Comparison of ENCODE assay signal across 8 cellular contexts in genomic region chr6:29553268-29554057, GRCh38. TPM values are rescaled to one million over a fixed set of nuclear protein-coding genes. Genes with fewer than 3 reads are reported as not detected.
A peak's percentile ranks its signal among the peaks of the same experiment; 100 is the strongest.
DNase-seq lines count a peak whose midpoint lies in the region; ATAC-seq and TF ChIP-seq lines count a peak whose summit lies in the region.
"Had no signal": no experiment of that assay in that cellular context is flagged by ENCODE, and none has a peak within 500 bp of the region (broad histone marks: within the 10 kb centered on the region; RNA-seq: fewer than 3 reads in every experiment).

No MANE protein-coding gene starts in this region.

- ATAC-seq in naive thymus-derived CD8-positive, alpha-beta T cell: peak; percentile 65 to 80
- ATAC-seq in aorta (ENCODE audit: low FRiP score): peak; percentile 82

- 20 to 26% methylated on average over 30 to 52 of the region's 83 CpGs for WGBS in esophagus squamous epithelium, 2 donors
- WGBS in aorta, 2 donors: 1% methylated on average over 83 of the region's 83 CpGs

- peaks cover 76% of the 10 kb centered on the region for H3K27me3 Mint-ChIP-seq in activated CD4-positive, alpha-beta T cell treated with anti-CD3 and anti-CD28 coated beads, Interleukin-2, amount 10 ng/mL, durations not matched to agents 7 days and 5 days
- H3K27me3 Mint-ChIP-seq in naive thymus-derived CD8-positive, alpha-beta T cell: peaks cover 37 to 77% (median 64%) of the 10 kb centered on the region in 5 donors

- H3K27me3 ChIP-seq in esophagus squamous epithelium: peaks cover 0 to 44% (median 0%) of the 10 kb centered on the region in 4 donors
- H3K27me3 ChIP-seq in aorta (ENCODE audit: control insufficient read depth in 1 of 2, insufficient read depth in 2 of 2, low read length in 1 of 2): no peaks in the 10 kb centered on the region

- no peaks in the 10 kb centered on the region for H3K36me3 ChIP-seq in esophagus squamous epithelium
- no peaks in the 10 kb centered on the region for H3K36me3 ChIP-seq in aorta (ENCODE audit: control insufficient read depth in 1 of 2, insufficient read depth in 2 of 2, low read length in 1 of 2)

- H3K27ac ChIP-seq in esophagus squamous epithelium (peak overlapping the region in 3 of 4 donors; percentile 28 to 65 (median 58)), aorta (ENCODE audit: low read depth in 1 of 2, low read length in 2 of 2) (no peak overlapping the region)

- H3K4me3 ChIP-seq in esophagus squamous epithelium: peak overlapping the region; percentile 19 to 67 (median 42)
- no peak overlapping the region for H3K4me3 ChIP-seq in aorta (ENCODE audit: low read length in 2 of 2)

- DNase-seq in HEK293T (ENCODE audit: extremely low spot score): peak; percentile 73
- peak; percentile 9 for DNase-seq in activated CD4-positive, alpha-beta T cell treated with anti-CD3 and anti-CD28 coated beads, Interleukin-2, amount 10 ng/mL, durations not matched to agents 7 days and 5 days
- DNase-seq in esophagus squamous epithelium (lab: John Stamatoyannopoulos, UW): no peak
- DNase-seq in naive thymus-derived CD8-positive, alpha-beta T cell: peak in 3 of 10 donors; percentile 9 to 16 (median 13)
- DNase-seq in aorta: peak; percentile 63 to 89
- DNase-seq in NCI-H1436 (lab: John Stamatoyannopoulos, UW): no peak
- no peak for DNase-seq in RPMI8226

- CTCF ChIA-PET in HEK293T (lab: Yijun Ruan, JAX): no interaction called here
- CTCF ChIA-PET in activated CD4-positive, alpha-beta T cell treated with anti-CD3 and anti-CD28 coated beads, Interleukin-2, amount 10 ng/mL, durations not matched to agents 7 days and 5 days (lab: Charles Lee): interaction anchor here (1.8 kb wide), 1 partner anchor 96 kb away, joined by 4 read pairs; no protein-coding TSS in a partner anchor

- intact Hi-C loops in esophagus squamous epithelium (cut with DNase I) (no loop called here), aorta (cut with DNase I) (no loop called here)

- POLR2A ChIA-PET in HEK293T (lab: Yijun Ruan, JAX): no interaction called here
- POLR2A ChIA-PET in activated CD4-positive, alpha-beta T cell treated with anti-CD3 and anti-CD28 coated beads, Interleukin-2, amount 10 ng/mL, durations not matched to agents 7 days and 5 days (lab: Charles Lee): no interaction called here
- POLR2A ChIA-PET in naive thymus-derived CD8-positive, alpha-beta T cell (lab: Charles Lee): interaction anchor here (0.6 kb wide), 1 partner anchor 93 kb away, joined by 3 read pairs; no protein-coding TSS in a partner anchor

- peak overlapping the region; percentile 62 for H3K4me3 Mint-ChIP-seq in activated CD4-positive, alpha-beta T cell treated with anti-CD3 and anti-CD28 coated beads, Interleukin-2, amount 10 ng/mL, durations not matched to agents 7 days and 5 days
- H3K4me3 Mint-ChIP-seq in naive thymus-derived CD8-positive, alpha-beta T cell: peak overlapping the region; percentile 74 to 94 (median 90)

- peaks cover 3% of the 10 kb centered on the region for H3K36me3 Mint-ChIP-seq in activated CD4-positive, alpha-beta T cell treated with anti-CD3 and anti-CD28 coated beads, Interleukin-2, amount 10 ng/mL, durations not matched to agents 7 days and 5 days (ENCODE audit: low read depth)
- peaks cover 0 to 4% (median 0%) of the 10 kb centered on the region in 3 donors for H3K36me3 Mint-ChIP-seq in naive thymus-derived CD8-positive, alpha-beta T cell

- peaks cover 2% of the 10 kb centered on the region for H3K9me3 Mint-ChIP-seq in activated CD4-positive, alpha-beta T cell treated with anti-CD3 and anti-CD28 coated beads, Interleukin-2, amount 10 ng/mL, durations not matched to agents 7 days and 5 days
- H3K9me3 Mint-ChIP-seq in naive thymus-derived CD8-positive, alpha-beta T cell: no peaks in the 10 kb centered on the region

- H3K9me3 ChIP-seq in esophagus squamous epithelium (no peaks in the 10 kb centered on the region), aorta (ENCODE audit: control insufficient read depth, low read length) (no peaks in the 10 kb centered on the region)

- H3K4me1 Mint-ChIP-seq in activated CD4-positive, alpha-beta T cell treated with anti-CD3 and anti-CD28 coated beads, Interleukin-2, amount 10 ng/mL, durations not matched to agents 7 days and 5 days: peaks cover 18% of the 10 kb centered on the region
- H3K4me1 Mint-ChIP-seq in naive thymus-derived CD8-positive, alpha-beta T cell: peaks cover 5 to 18% (median 14%) of the 10 kb centered on the region in 4 donors

- TF ChIP-seq POLR2A in esophagus squamous epithelium (IDR thresholded peaks at IDR 0.05): peak in 1 of 4 donors; percentile 10

- no peak for TF ChIP-seq CTCF in esophagus squamous epithelium (IDR thresholded peaks at IDR 0.05)

- peaks cover 10 to 15% (median 12%) of the 10 kb centered on the region in 3 donors for H3K4me1 ChIP-seq in esophagus squamous epithelium
- H3K4me1 ChIP-seq in aorta (ENCODE audit: control insufficient read depth in 1 of 2, insufficient read depth in 2 of 2, low read length in 2 of 2): no peaks in the 10 kb centered on the region

- H3K27ac Mint-ChIP-seq in activated CD4-positive, alpha-beta T cell treated with anti-CD3 and anti-CD28 coated beads, Interleukin-2, amount 10 ng/mL, durations not matched to agents 7 days and 5 days: peak overlapping the region; percentile 81
- peak overlapping the region in 3 of 10 donors; percentile 13 to 82 (median 18) for H3K27ac Mint-ChIP-seq in naive thymus-derived CD8-positive, alpha-beta T cell

TF ChIP-seq in HEK293T, 16 proteins besides CTCF, POLR2A, EP300 and RAD21:
- TF ChIP-seq L3MBTL2 (conservative IDR thresholded peaks at IDR 0.05) (peak; percentile 72), SUZ12 (IDR thresholded peaks at IDR 0.05) (no peak)

RNA-seq across cellular contexts. Expression of gene UBD, which starts 6.1 kb away (rescaled TPM):
- under 1 TPM; 0.37 to 0.42 TPM for total RNA-seq in activated CD4-positive, alpha-beta T cell treated with anti-CD3 and anti-CD28 coated beads, Interleukin-2, amount 10 ng/mL, durations not matched to agents 7 days and 5 days
- total RNA-seq in esophagus squamous epithelium (10 to 100 TPM in 1 of 4 donors, 1 to 10 TPM in 1, under 1 TPM in 1, not detected in 1; 0.76 to 11.1 (median 1.6) TPM), aorta (1 to 10 TPM in 1 of 2 donors, under 1 TPM in 1; 0.32 to 4.4 TPM)
- total RNA-seq in naive thymus-derived CD8-positive, alpha-beta T cell: not detected
- not detected for polyA plus RNA-seq in naive thymus-derived CD8-positive, alpha-beta T cell
- 1 to 10 TPM in 1 of 2 donors, under 1 TPM in 1; 0.51 to 3.9 TPM for polyA plus RNA-seq in aorta
- total RNA-seq: SK-MEL-5 had no signal

RNA-seq across cellular contexts. Expression of gene OR2H2, which starts 31.5 kb away (rescaled TPM):
- total RNA-seq in activated CD4-positive, alpha-beta T cell treated with anti-CD3 and anti-CD28 coated beads, Interleukin-2, amount 10 ng/mL, durations not matched to agents 7 days and 5 days: not detected
- total RNA-seq in esophagus squamous epithelium: not detected
- not detected for total RNA-seq in naive thymus-derived CD8-positive, alpha-beta T cell
- not detected for polyA plus RNA-seq in naive thymus-derived CD8-positive, alpha-beta T cell
- total RNA-seq in aorta: not detected
- not detected for polyA plus RNA-seq in aorta
- total RNA-seq: SK-MEL-5 had no signal

Comparison
In these comparisons a context has a peak if more than half of its experiments do, and no peak if none do; other contexts are left out.
1. DNase-seq: peak in HEK293T (single experiment), activated CD4-positive, alpha-beta T cell treated with anti-CD3 and anti-CD28 coated beads, Interleukin-2, amount 10 ng/mL, durations not matched to agents 7 days and 5 days (single experiment) and aorta (2 of 2); none in esophagus squamous epithelium (single experiment), NCI-H1436 (single experiment) and RPMI8226 (single experiment).
2. H3K27ac ChIP-seq: peak in esophagus squamous epithelium (3 of 4); none in aorta (0 of 2).
3. H3K4me3 ChIP-seq: peak in esophagus squamous epithelium (4 of 4); none in aorta (0 of 2).